In the genomic region with DNA sequence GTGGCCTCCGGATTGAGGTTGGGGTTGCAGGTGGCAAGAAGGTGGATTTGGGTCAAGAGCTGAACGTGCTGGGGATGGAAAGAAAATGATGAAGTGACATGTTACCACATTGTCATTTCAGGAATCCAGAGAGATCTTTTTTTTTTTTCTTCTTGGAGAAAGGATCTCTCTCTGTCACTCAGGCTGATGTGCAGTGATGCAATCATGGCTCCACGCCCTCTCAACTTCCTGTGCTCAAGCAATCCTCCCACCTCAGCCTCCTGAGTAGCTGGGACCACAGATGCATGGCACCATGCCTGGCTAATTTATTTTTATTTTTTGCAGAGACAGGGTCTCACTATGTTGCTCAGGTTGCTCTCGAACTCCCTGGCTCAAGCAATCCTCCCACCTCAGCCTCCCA, we compare ENCODE assay signal across 16 cellular contexts.
DNase-seq lines count a peak whose midpoint lies in the region; ATAC-seq, FAIRE-seq and TF ChIP-seq lines count a peak whose summit lies in the region.
"Had no signal": no experiment of that assay in that cellular context is flagged by ENCODE, and none has a peak within 500 bp of the region (broad histone marks: within the 10 kb centered on the region; RNA-seq: fewer than 3 reads in every experiment).

No MANE protein-coding gene starts in this region.

- no peaks in the 10 kb centered on the region for H3K9me3 ChIP-seq in HepG2 (ENCODE audit: low read length)
- H3K9me3 ChIP-seq in right lobe of liver = no peaks in the 10 kb centered on the region
- no peaks in the 10 kb centered on the region for H3K9me3 ChIP-seq in K562 (replicated peaks; ENCODE audit: control insufficient read depth, insufficient read depth, low read depth, low read length)
- no peaks in the 10 kb centered on the region for H3K9me3 ChIP-seq in upper lobe of right lung
- H3K9me3 ChIP-seq: BE2C, esophagus squamous epithelium, mucosa of descending colon, prostate gland had no signal

- FAIRE-seq in HepG2 (lab: Jason Lieb, UNC) (no peak), K562 (lab: Jason Lieb, UNC) (no peak)

- in situ Hi-C loops in HepG2 (cut with HindIII; ENCODE audit: extremely low pct_ligation_motif_present, low pct_unique_long_range_greater_than_20kb) = no loop called here
- in situ Hi-C loops in K562 (cut with MboI) = no loop called here

- H3K4me1 ChIP-seq in HepG2 (ENCODE audit: insufficient read depth, low read length) (no peaks in the 10 kb centered on the region), right lobe of liver (no peaks in the 10 kb centered on the region), K562 (replicated peaks in 1 of 2; ENCODE audit: control insufficient read depth in 2 of 2, insufficient read depth in 2 of 2, low read length in 2 of 2) (no peaks in the 10 kb centered on the region; a peak in 1 of 5 replicates), upper lobe of right lung (no peaks in the 10 kb centered on the region)
- H3K4me1 ChIP-seq: BE2C, esophagus squamous epithelium, prostate gland had no signal

- POLR2A ChIA-PET in HepG2 (lab: Yijun Ruan, JAX) (no interaction called here), K562 (lab: Yijun Ruan, JAX) (interaction anchor here (0.6 to 1.2 kb wide), 3 partner anchors 14 to 438 kb away, joined by 3 to 4 read pairs (median 3); no protein-coding TSS in a partner anchor)

- no peak for TF ChIP-seq CTCF in HepG2 (CRISPR knock-in tag; IDR thresholded peaks at IDR 0.05)
- no peak for TF ChIP-seq CTCF in right lobe of liver (IDR thresholded peaks at IDR 0.05)
- TF ChIP-seq CTCF in NB4 (IDR thresholded peaks at IDR 0.05; ENCODE audit: low read depth, low read length) = no peak
- no peak for TF ChIP-seq CTCF in K562 (IDR thresholded peaks at IDR 0.05 in 2 of 3, conservative IDR thresholded peaks at IDR 0.05 in 1 of 3; ENCODE audit: insufficient read depth in 2 of 3, low read depth in 1 of 3, low read length in 3 of 3)
- TF ChIP-seq CTCF in upper lobe of right lung (IDR thresholded peaks at IDR 0.05) = no peak

- no peaks in the 10 kb centered on the region for H3K27me3 ChIP-seq in HepG2 (ENCODE audit: control insufficient read depth in 1 of 2, insufficient read depth in 2 of 2, low read length in 2 of 2)
- no peaks in the 10 kb centered on the region for H3K27me3 ChIP-seq in right lobe of liver
- no peaks in the 10 kb centered on the region for H3K27me3 ChIP-seq in K562 (ENCODE audit: control insufficient read depth in 2 of 2, insufficient read depth in 2 of 2, low read length in 2 of 2)
- H3K27me3 ChIP-seq in upper lobe of right lung = no peaks in the 10 kb centered on the region
- H3K27me3 ChIP-seq: BE2C, esophagus squamous epithelium had no signal

- WGBS in HepG2 (ENCODE audit: low lambda C conversion rate) = 98% methylated on average over 4 of the region's 4 CpGs
- 79% methylated on average over 3 of the region's 4 CpGs for WGBS in right lobe of liver (ENCODE audit: insufficient coverage, low coverage, low lambda C conversion rate, missing lambda C conversion rate)
- 83% methylated on average over 3 of the region's 4 CpGs for WGBS in K562 (ENCODE audit: insufficient coverage, low coverage, missing lambda C conversion rate)

- no peak overlapping the region for H3K4me3 ChIP-seq in HepG2 (replicated peaks in 1 of 3; ENCODE audit: insufficient read depth in 1 of 3, low read depth in 2 of 3, low read length in 3 of 3)
- H3K4me3 ChIP-seq in right lobe of liver = no peak overlapping the region
- no peak overlapping the region for H3K4me3 ChIP-seq in NB4 (ENCODE audit: low read depth, low read length)
- no peak overlapping the region for H3K4me3 ChIP-seq in K562
- H3K4me3 ChIP-seq in upper lobe of right lung = no peak overlapping the region
- H3K4me3 ChIP-seq: esophagus squamous epithelium, mucosa of descending colon, prostate gland had no signal

- DNase-seq in HepG2 (ENCODE audit: low spot score) (no peak), right lobe of liver (no peak), NB4 (ENCODE audit: low read depth) (peak; percentile 72), K562 (ENCODE audit: extremely low read depth in 1 of 4, low spot score in 3 of 4) (peak in 1 of 4 experiments; percentile 40), upper lobe of right lung (no peak), NCI-H2107 treated with DMSO at 0.1 percent for 48 hours (lab: John Stamatoyannopoulos, UW; ENCODE audit: unreplicated experiment) (no peak), mucosa of gallbladder (ENCODE audit: low spot score) (no peak)
- DNase-seq: BE2C; esophagus squamous epithelium; Kasumi-1; mucosa of descending colon; NCI-H345; stimulated activated CD4-positive, alpha-beta T cell treated with anti-CD3 and anti-CD28 coated beads, Interleukin-4, amount 100 ng/mL, for 1 hour; stimulated activated naive CD4-positive, alpha-beta T cell had no signal

- intact Hi-C loops in HepG2 (cut with micrococcal nuclease; ENCODE audit: unreplicated experiment) = no loop called here
- intact Hi-C loops in right lobe of liver (cut with DNase I) = no loop called here
- intact Hi-C loops in K562 (cut with micrococcal nuclease) = no loop called here
- intact Hi-C loops in upper lobe of right lung (cut with DNase I) = no loop called here

- H3K36me3 ChIP-seq in HepG2 (replicated peaks in 1 of 2; ENCODE audit: control insufficient read depth in 1 of 2, insufficient read depth in 2 of 2, low read length in 2 of 2) (peaks cover 10 to 51% of the 10 kb centered on the region in 2 experiments), right lobe of liver (peaks cover 0 to 63% (median 26%) of the 10 kb centered on the region in 4 donors), K562 (ENCODE audit: control insufficient read depth, insufficient read depth, low read length) (peaks cover 65% of the 10 kb centered on the region), upper lobe of right lung (peaks cover 74% of the 10 kb centered on the region)
- H3K36me3 ChIP-seq: prostate gland had no signal

- no peaks in the 10 kb centered on the region for H3K79me2 ChIP-seq in HepG2 (ENCODE audit: insufficient read depth, low read length)
- no peaks in the 10 kb centered on the region for H3K79me2 ChIP-seq in K562 (ENCODE audit: control insufficient read depth, insufficient read depth, low read length)

- H3K27ac ChIP-seq in HepG2 (ENCODE audit: extremely low read length, insufficient read depth, low read length) (no peak overlapping the region), right lobe of liver (no peak overlapping the region), K562 (ENCODE audit: extremely low read depth, low read depth, low read length) (no peak overlapping the region), upper lobe of right lung (no peak overlapping the region)
- H3K27ac ChIP-seq: esophagus squamous epithelium, prostate gland had no signal

- ATAC-seq in HepG2 = no peak
- ATAC-seq in right lobe of liver = no peak
- ATAC-seq in K562 = peak; percentile 88
- ATAC-seq in upper lobe of right lung = peak; percentile 34
- no peak for ATAC-seq in GM19035 (IDR thresholded peaks at IDR 0.05; ENCODE audit: unreplicated experiment)
- ATAC-seq: mucosa of descending colon had no signal

- H2AFZ ChIP-seq in HepG2 (ENCODE audit: low read length) (no peak overlapping the region), K562 (ENCODE audit: low read depth, low read length) (no peak overlapping the region)

- no peak overlapping the region for H3K9ac ChIP-seq in HepG2 (ENCODE audit: insufficient read depth, low read depth, low read length)
- no peak overlapping the region for H3K9ac ChIP-seq in K562 (ENCODE audit: insufficient read depth in 1 of 2, low read depth in 2 of 2, low read length in 2 of 2)

- TF ChIP-seq RAD21 in HepG2 (CRISPR knock-in tag; IDR thresholded peaks at IDR 0.05) (no peak), K562 (CRISPR knock-in tag; conservative IDR thresholded peaks at IDR 0.05 in 1 of 2, IDR thresholded peaks at IDR 0.05 in 1 of 2) (no peak)

- CTCF ChIA-PET in HepG2 (lab: Yijun Ruan, JAX; ENCODE audit: low intra/inter-chr PET ratio, low total read pairs) (no interaction called here), K562 (lab: Yijun Ruan, JAX; ENCODE audit: low intra/inter-chr PET ratio) (no interaction called here)

- BruUV-seq in HepG2 (replicated peaks; lab: Mats Ljungman, UMichigan) = no TSS peak
- no TSS peak for BruUV-seq in K562 (replicated peaks; lab: Mats Ljungman, UMichigan)

- no peak for TF ChIP-seq POLR2A in HepG2 (IDR thresholded peaks at IDR 0.05; ENCODE audit: insufficient read depth in 1 of 2, low read depth in 2 of 2, low read length in 2 of 2)
- no peak for TF ChIP-seq POLR2A in right lobe of liver (IDR thresholded peaks at IDR 0.05)
- no peak for TF ChIP-seq POLR2A in NB4 (IDR thresholded peaks at IDR 0.05; ENCODE audit: extremely low read depth, insufficient read length)
- no peak for TF ChIP-seq POLR2A in K562 (conservative IDR thresholded peaks at IDR 0.05)

- H4K20me1 ChIP-seq in HepG2 (ENCODE audit: insufficient read depth, low read length) (no peaks in the 10 kb centered on the region), K562 (replicated peaks; ENCODE audit: control insufficient read depth, insufficient read depth, low read length) (no peaks in the 10 kb centered on the region)

- no peaks in the 10 kb centered on the region for H3K9me1 ChIP-seq in K562 (ENCODE audit: control insufficient read depth, insufficient read depth, low read length)

- TF ChIP-seq EP300 in HepG2 (IDR thresholded peaks at IDR 0.05; ENCODE audit: low read depth in 2 of 2, low read length in 2 of 2) (no peak), HepG2 (CRISPR knock-in tag; IDR thresholded peaks at IDR 0.05; ENCODE audit: borderline replicate concordance) (no peak), K562 (IDR thresholded peaks at IDR 0.05; ENCODE audit: low read length) (no peak)

- no peak overlapping the region for H3K4me2 ChIP-seq in HepG2 (ENCODE audit: low read depth, low read length)
- H3K4me2 ChIP-seq in K562 (ENCODE audit: insufficient read depth, low read length) = no peak overlapping the region

TF ChIP-seq in HepG2, 621 proteins besides CTCF, POLR2A, EP300 and RAD21:
- TF ChIP-seq CEBPB (IDR thresholded peaks at IDR 0.05; ENCODE audit: borderline replicate concordance, low read depth, low read length) (peak; percentile 53; the same call in 1 of the 2 replicates), SP4 (CRISPR knock-in tag; IDR thresholded peaks at IDR 0.05) (no peak)

TF ChIP-seq in K562, 482 proteins besides CTCF, POLR2A, EP300 and RAD21 (continues in another document):
- TF ChIP-seq CXXC5 (CRISPR knock-in tag; IDR thresholded peaks at IDR 0.05) = peak; percentile 42; the same call in 1 of the 2 replicates

Comparison
In these comparisons a context has a peak if more than half of its experiments do, and no peak if none do; other contexts are left out.
1. ATAC-seq: peak in K562 (single experiment) and upper lobe of right lung (single experiment); none in HepG2 (single experiment), right lobe of liver (0 of 4) and GM19035 (single experiment).
2. Of the 241 proteins assayed by ChIP-seq in both HepG2 and K562: peak only in HepG2: none; only in K562: ATF4, ATF7, CEBPG, GABPA, MEIS2, PBX2 and 1 more; in both: CEBPB; in neither: 231; mixed calls (peak in some experiments, not most) for 2.